In genomic region chr10:29659770-29660097, GRCh38 we compare ENCODE assay signal across 1 cellular context.
TF ChIP-seq lines count a peak whose summit lies in the region.

No MANE protein-coding gene starts in this region.

TF ChIP-seq in endothelial cell of umbilical vein, 7 proteins besides CTCF, POLR2A, EP300 and RAD21 (continued from another document):
- TF ChIP-seq JUN (IDR thresholded peaks at IDR 0.05; ENCODE audit: borderline replicate concordance, insufficient read depth, insufficient read length, low read depth) = no peak
- no peak for TF ChIP-seq POLR2AphosphoS5 (IDR thresholded peaks at IDR 0.05; ENCODE audit: insufficient read depth, low read depth, low read length)
- no peak for TF ChIP-seq FOS (IDR thresholded peaks at IDR 0.05; ENCODE audit: borderline replicate concordance, insufficient read depth, low read length)
